In the genomic region with DNA sequence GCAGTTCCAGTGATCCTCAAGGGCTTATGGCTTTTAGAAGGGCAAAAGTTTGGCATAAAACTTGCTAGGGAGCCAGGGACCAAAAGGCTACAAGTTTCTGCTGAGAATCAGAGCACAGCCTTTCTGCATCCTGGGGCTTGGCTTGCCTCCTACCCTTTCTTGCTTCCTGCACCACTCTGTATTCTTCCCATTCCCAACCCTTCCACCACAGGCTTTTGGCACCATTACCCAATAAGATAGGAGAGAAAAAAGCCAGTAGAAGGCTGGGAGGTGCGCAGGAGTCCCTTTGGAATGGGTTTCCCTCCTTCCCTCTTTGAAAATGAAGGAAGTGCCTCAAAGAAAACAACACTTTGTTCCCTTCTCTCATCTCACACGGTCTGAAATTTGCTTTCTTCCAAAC, we compare ENCODE assay signal across 15 cellular contexts.
DNase-seq lines count a peak whose midpoint lies in the region; ATAC-seq and TF ChIP-seq lines count a peak whose summit lies in the region.
"Had no signal": no experiment of that assay in that cellular context is flagged by ENCODE, and none has a peak within 500 bp of the region (broad histone marks: within the 10 kb centered on the region; RNA-seq: fewer than 3 reads in every experiment).

No MANE protein-coding gene starts in this region.

- no peaks in the 10 kb centered on the region for H3K27me3 ChIP-seq in WERI-Rb-1 (ENCODE audit: insufficient read depth, low read depth, severe bottlenecking)
- H3K27me3 ChIP-seq in ectodermal cell (ENCODE audit: control insufficient read depth, insufficient read depth, low read length, poor library complexity, severe bottlenecking) = no peaks in the 10 kb centered on the region
- no peaks in the 10 kb centered on the region for H3K27me3 ChIP-seq in neural cell (ENCODE audit: insufficient read depth, low read depth, low read length)

- H3K4me3 ChIP-seq in WERI-Rb-1 (ENCODE audit: low read depth, low read length) (no peak overlapping the region), ectodermal cell (ENCODE audit: insufficient read depth, low read depth, low read length) (no peak overlapping the region), neural cell (ENCODE audit: low read length) (peak overlapping the region; percentile 33)
- H3K4me3 ChIP-seq: GM12878 had no signal

- no peak for TF ChIP-seq RAD21 in neural cell (conservative IDR thresholded peaks at IDR 0.05)

- peak overlapping the region; percentile 66 for H3K9ac ChIP-seq in neural cell (ENCODE audit: low read length)

- TF ChIP-seq EP300 in neural cell (conservative IDR thresholded peaks at IDR 0.05; ENCODE audit: poor library complexity, severe bottlenecking) = no peak

- no peak for ATAC-seq in GM18858 (IDR thresholded peaks at IDR 0.05; ENCODE audit: unreplicated experiment)
- ATAC-seq: Right ventricle myocardium inferior had no signal

- H4K20me1 ChIP-seq in neural cell (ENCODE audit: insufficient read depth) = no peaks in the 10 kb centered on the region

- no peak for TF ChIP-seq CTCF in WERI-Rb-1 (IDR thresholded peaks at IDR 0.05; ENCODE audit: low read depth, low read length)
- no peak for TF ChIP-seq CTCF in neural cell (IDR thresholded peaks at IDR 0.05; ENCODE audit: poor library complexity, severe bottlenecking)

- 54 to 69% methylated on average over 2 of the region's 2 CpGs for WGBS in ectodermal cell, 2 experiments

- no peak overlapping the region for H3K4me2 ChIP-seq in neural cell (ENCODE audit: low read length)

- H3K9me3 ChIP-seq in WERI-Rb-1 (ENCODE audit: severe bottlenecking) (peaks cover 2% of the 10 kb centered on the region), ectodermal cell (ENCODE audit: control insufficient read depth, low read length) (no peaks in the 10 kb centered on the region), neural cell (ENCODE audit: low read length) (no peaks in the 10 kb centered on the region)

- H3K79me2 ChIP-seq in neural cell (replicated peaks; ENCODE audit: insufficient read depth, low read length) = no peaks in the 10 kb centered on the region

- H3K4me1 ChIP-seq in ectodermal cell (ENCODE audit: control insufficient read depth, insufficient read depth, low read length) = peaks cover 24% of the 10 kb centered on the region

- H3K27ac ChIP-seq in WERI-Rb-1 (peak overlapping the region; percentile 77), ectodermal cell (ENCODE audit: insufficient read depth, low read depth, low read length, poor library complexity, severe bottlenecking) (peak overlapping the region; percentile 75), neural cell (ENCODE audit: low read length) (peak overlapping the region; percentile 93)

- H3K9me2 ChIP-seq in neural cell (ENCODE audit: insufficient read depth, low read length) = no peaks in the 10 kb centered on the region

- no peak for DNase-seq in WERI-Rb-1
- DNase-seq in DMS153 treated with DMSO at 0.1 percent for 48 hours (lab: John Stamatoyannopoulos, UW; ENCODE audit: unreplicated experiment) = no peak
- no peak for DNase-seq in SKM-1 (lab: John Stamatoyannopoulos, UW; ENCODE audit: unreplicated experiment)
- DNase-seq in putamen (ENCODE audit: low spot score) = no peak
- DNase-seq: CD4-positive, CD25-positive, alpha-beta regulatory T cell; DMS79 treated with DMSO at 0.1 percent for 48 hours; NCI-H1694; NCI-H2081; NCI-H446; NCI-H526 had no signal

- H2AFZ ChIP-seq in neural cell (ENCODE audit: low read depth, low read length) = peak overlapping the region; percentile 87

- H3K36me3 ChIP-seq in WERI-Rb-1 = no peaks in the 10 kb centered on the region
- no peaks in the 10 kb centered on the region for H3K36me3 ChIP-seq in ectodermal cell (ENCODE audit: control insufficient read depth, insufficient read depth, low read length)
- no peaks in the 10 kb centered on the region for H3K36me3 ChIP-seq in neural cell (ENCODE audit: insufficient read depth, low read length)

- H3F3A ChIP-seq in neural cell (ENCODE audit: insufficient read depth, low read length, poor library complexity, severe bottlenecking) = peaks cover 6% of the 10 kb centered on the region

TF ChIP-seq in neural cell, 6 proteins besides CTCF, POLR2A, EP300 and RAD21:
- TF ChIP-seq, protein P1, sequence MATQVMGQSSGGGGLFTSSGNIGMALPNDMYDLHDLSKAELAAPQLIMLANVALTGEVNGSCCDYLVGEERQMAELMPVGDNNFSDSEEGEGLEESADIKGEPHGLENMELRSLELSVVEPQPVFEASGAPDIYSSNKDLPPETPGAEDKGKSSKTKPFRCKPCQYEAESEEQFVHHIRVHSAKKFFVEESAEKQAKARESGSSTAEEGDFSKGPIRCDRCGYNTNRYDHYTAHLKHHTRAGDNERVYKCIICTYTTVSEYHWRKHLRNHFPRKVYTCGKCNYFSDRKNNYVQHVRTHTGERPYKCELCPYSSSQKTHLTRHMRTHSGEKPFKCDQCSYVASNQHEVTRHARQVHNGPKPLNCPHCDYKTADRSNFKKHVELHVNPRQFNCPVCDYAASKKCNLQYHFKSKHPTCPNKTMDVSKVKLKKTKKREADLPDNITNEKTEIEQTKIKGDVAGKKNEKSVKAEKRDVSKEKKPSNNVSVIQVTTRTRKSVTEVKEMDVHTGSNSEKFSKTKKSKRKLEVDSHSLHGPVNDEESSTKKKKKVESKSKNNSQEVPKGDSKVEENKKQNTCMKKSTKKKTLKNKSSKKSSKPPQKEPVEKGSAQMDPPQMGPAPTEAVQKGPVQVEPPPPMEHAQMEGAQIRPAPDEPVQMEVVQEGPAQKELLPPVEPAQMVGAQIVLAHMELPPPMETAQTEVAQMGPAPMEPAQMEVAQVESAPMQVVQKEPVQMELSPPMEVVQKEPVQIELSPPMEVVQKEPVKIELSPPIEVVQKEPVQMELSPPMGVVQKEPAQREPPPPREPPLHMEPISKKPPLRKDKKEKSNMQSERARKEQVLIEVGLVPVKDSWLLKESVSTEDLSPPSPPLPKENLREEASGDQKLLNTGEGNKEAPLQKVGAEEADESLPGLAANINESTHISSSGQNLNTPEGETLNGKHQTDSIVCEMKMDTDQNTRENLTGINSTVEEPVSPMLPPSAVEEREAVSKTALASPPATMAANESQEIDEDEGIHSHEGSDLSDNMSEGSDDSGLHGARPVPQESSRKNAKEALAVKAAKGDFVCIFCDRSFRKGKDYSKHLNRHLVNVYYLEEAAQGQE (IDR thresholded peaks at IDR 0.05; ENCODE audit: borderline replicate concordance) = no peak
- TF ChIP-seq SMC3 (conservative IDR thresholded peaks at IDR 0.05; ENCODE audit: poor library complexity) = no peak
- no peak for TF ChIP-seq MXI1 (conservative IDR thresholded peaks at IDR 0.05; ENCODE audit: poor library complexity, severe bottlenecking)
- TF ChIP-seq EZH2 (IDR thresholded peaks at IDR 0.05; ENCODE audit: borderline replicate concordance, insufficient read depth, low read length, poor library complexity, severe bottlenecking) = no peak
- no peak for TF ChIP-seq TAF1 (IDR thresholded peaks at IDR 0.05; ENCODE audit: low read depth)
- no peak for TF ChIP-seq POLR2AphosphoS5 (IDR thresholded peaks at IDR 0.05)
